ENCODE assay signal across 10 cellular contexts in the genomic region with DNA sequence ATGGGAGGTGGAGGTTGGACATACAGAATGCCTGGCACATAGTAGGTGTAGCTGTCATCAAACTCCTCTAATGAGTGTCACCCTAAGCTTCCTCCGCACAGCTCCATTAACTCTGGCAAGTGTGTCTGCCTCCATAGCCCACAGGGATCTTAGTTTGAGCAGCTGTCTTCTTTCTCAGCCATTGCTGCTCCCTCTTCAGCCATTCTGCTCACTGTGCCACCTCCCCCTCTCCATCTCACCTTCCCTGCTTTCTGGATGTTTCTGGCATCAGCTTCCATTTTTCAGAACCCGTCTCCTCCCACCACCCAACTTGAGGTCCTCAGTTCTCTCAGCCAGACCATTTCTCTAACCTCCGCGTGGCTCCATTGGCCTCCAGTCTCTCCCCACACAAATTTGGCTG. TPM values are rescaled to one million over a fixed set of nuclear protein-coding genes. Genes with fewer than 3 reads are reported as not detected.
"Had no signal": no experiment of that assay in that cellular context is flagged by ENCODE, and none has a peak within 500 bp of the region (broad histone marks: within the 10 kb centered on the region; RNA-seq: fewer than 3 reads in every experiment).

No MANE protein-coding gene starts in this region.

- H3K27ac ChIP-seq: GM23248, HL-60, KMS-11 had no signal

- H3K4me2 ChIP-seq: KMS-11 had no signal

- H2AFZ ChIP-seq: GM23248 had no signal

- DNase-seq: GM23248, GOT3, H7, KBM-7 had no signal

- H3K36me3 Mint-ChIP-seq: IgD-negative memory B cell had no signal

- H3K9me3 ChIP-seq: HAP-1 had no signal

- FAIRE-seq: HepG2 had no signal

- ATAC-seq: HCT116, HepG2 had no signal

- H3K9ac ChIP-seq: GM23248, KMS-11 had no signal

- H3K4me1 Mint-ChIP-seq: IgD-negative memory B cell had no signal

- H3K4me3 Mint-ChIP-seq: IgD-negative memory B cell had no signal

- H3K36me3 ChIP-seq: HAP-1 had no signal

- H3K4me3 ChIP-seq: GM23248, HAP-1 had no signal

RNA-seq across cellular contexts. Expression of gene GLIS3, which starts 13.3 kb away (rescaled TPM):
- polyA plus RNA-seq: IgD-negative memory B cell had no signal
